ENCODE assay signal across 8 cellular contexts in the genomic region with DNA sequence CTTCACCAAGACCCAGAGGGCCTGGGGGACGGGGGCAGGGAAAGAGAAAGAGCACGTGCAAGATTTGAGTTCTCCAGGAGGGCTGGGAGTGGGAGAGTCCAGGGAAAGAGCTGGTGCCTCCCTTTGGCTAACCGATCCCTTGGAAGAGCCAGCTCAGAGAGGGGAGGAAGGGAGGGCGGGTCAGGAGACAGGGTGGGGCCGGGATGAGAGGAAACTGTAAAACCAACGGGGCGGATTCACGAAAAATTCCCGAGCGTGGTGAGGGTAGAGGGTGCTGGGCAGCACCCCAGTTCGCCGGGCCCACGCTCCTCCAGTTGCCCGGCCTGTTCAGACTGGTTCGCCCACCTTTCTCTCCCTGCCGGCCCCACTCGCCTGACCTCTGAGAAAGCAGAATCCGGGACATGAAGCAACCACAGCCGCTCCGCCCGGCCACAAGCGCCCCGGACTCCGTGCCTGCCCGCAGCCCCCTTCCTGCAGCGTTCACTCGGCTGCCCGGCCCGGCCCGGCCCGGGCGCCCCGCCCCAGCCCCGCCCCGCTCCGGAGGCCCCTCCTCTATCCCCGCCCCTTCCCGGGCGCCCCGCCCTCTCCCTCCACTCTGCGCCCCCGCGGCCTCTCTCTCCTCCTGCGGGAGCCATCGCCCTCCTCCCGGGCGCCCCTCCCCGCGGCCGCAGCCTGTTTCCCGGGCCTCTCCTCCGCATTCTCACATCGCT.
DNase-seq lines count a peak whose midpoint lies in the region; ATAC-seq lines count a peak whose summit lies in the region.

No MANE protein-coding gene starts in this region.

- DNase-seq in SK-N-MC (ENCODE audit: low read depth, low spot score) (no peak), germinal center (ENCODE audit: low spot score) (peak; percentile 82), nucleus accumbens (lab: John Stamatoyannopoulos, UW) (peak in 54 of 56 donors; percentile 21 to 90 (median 66)), substantia nigra (lab: John Stamatoyannopoulos, UW) (peak in 47 of 49 donors; percentile 10 to 98 (median 59))
- peak; percentile 48 for DNase-seq in activated naive CD4-positive, alpha-beta T cell treated with anti-CD3 and anti-CD28 coated beads, Interleukin-2, amount 50 U/mL, for 16 hours

- H4K20me1 ChIP-seq in BLaER1 treated with 17β-estradiol and CSF1 and Interleukin-3, amounts not matched to agents 10 nM and 100 nM: no peaks in the 10 kb centered on the region

- H3K4me2 ChIP-seq in BLaER1 treated with 17β-estradiol and CSF1 and Interleukin-3, amounts not matched to agents 10 nM and 100 nM: peak overlapping the region; percentile 80 to 94 (median 90)

- H3K27me3 ChIP-seq in BLaER1 treated with 17β-estradiol and CSF1 and Interleukin-3, amounts not matched to agents 10 nM and 100 nM: peaks cover 0 to 8% (median 0%) of the 10 kb centered on the region in 11 experiments; a peak in 3 of 22 replicates
- H3K27me3 ChIP-seq in HUES48 (ENCODE audit: control insufficient read depth, insufficient read depth, low read length): peaks cover 59% of the 10 kb centered on the region

- H3K9me3 ChIP-seq in BLaER1 treated with 17β-estradiol and CSF1 and Interleukin-3, amounts not matched to agents 10 nM and 100 nM (replicated peaks in 1 of 11): no peaks in the 10 kb centered on the region
- H3K9me3 ChIP-seq in HUES48 (ENCODE audit: control insufficient read depth, insufficient read depth, low read length) (no peaks in the 10 kb centered on the region), SK-N-MC (ENCODE audit: low read depth, low read length) (no peaks in the 10 kb centered on the region)

- H3K27ac ChIP-seq in BLaER1 treated with 17β-estradiol and CSF1 and Interleukin-3, amounts not matched to agents 10 nM and 100 nM: peak overlapping the region in 6 of 11 experiments; percentile 36 to 71 (median 54); a peak in 11 of 22 replicates
- H3K27ac ChIP-seq in HUES48 (ENCODE audit: low read depth, low read length): no peak overlapping the region
- peak overlapping the region; percentile 73 for H3K27ac ChIP-seq in SK-N-MC
- peak overlapping the region; percentile 51 for H3K27ac ChIP-seq in substantia nigra (ENCODE audit: low read depth, low read length, poor library complexity, severe bottlenecking)

- H3K9ac ChIP-seq in BLaER1 treated with 17β-estradiol and CSF1 and Interleukin-3, amounts not matched to agents 10 nM and 100 nM: peak overlapping the region; percentile 56 to 75 (median 70); a peak in 21 of 22 replicates
- H3K9ac ChIP-seq in HUES48 (ENCODE audit: low read depth, low read length): no peak overlapping the region
- peak overlapping the region; percentile 74 for H3K9ac ChIP-seq in SK-N-MC (ENCODE audit: insufficient read length)

- peaks cover 13 to 38% (median 21%) of the 10 kb centered on the region in 10 experiments for H3K4me1 ChIP-seq in BLaER1 treated with 17β-estradiol and CSF1 and Interleukin-3, amounts not matched to agents 10 nM and 100 nM
- H3K4me1 ChIP-seq in HUES48 (ENCODE audit: control insufficient read depth, insufficient read depth, low read length): peaks cover 4% of the 10 kb centered on the region

- peak overlapping the region; percentile 58 to 73 (median 62) for H3K4me3 ChIP-seq in BLaER1 treated with 17β-estradiol and CSF1 and Interleukin-3, amounts not matched to agents 10 nM and 100 nM
- H3K4me3 ChIP-seq in HUES48 (ENCODE audit: low read depth, low read length) (peak overlapping the region; percentile 63), SK-N-MC (peak overlapping the region; percentile 78)

- H3K36me3 ChIP-seq in BLaER1 treated with 17β-estradiol and CSF1 and Interleukin-3, amounts not matched to agents 10 nM and 100 nM: no peaks in the 10 kb centered on the region
- no peaks in the 10 kb centered on the region for H3K36me3 ChIP-seq in HUES48 (ENCODE audit: control insufficient read depth, insufficient read depth, low read length)
- no peaks in the 10 kb centered on the region for H3K36me3 ChIP-seq in SK-N-MC (ENCODE audit: insufficient read depth, low read length)

- ATAC-seq in GM19467 (IDR thresholded peaks at IDR 0.05; ENCODE audit: unreplicated experiment): peak; percentile 81
